In the genomic region with DNA sequence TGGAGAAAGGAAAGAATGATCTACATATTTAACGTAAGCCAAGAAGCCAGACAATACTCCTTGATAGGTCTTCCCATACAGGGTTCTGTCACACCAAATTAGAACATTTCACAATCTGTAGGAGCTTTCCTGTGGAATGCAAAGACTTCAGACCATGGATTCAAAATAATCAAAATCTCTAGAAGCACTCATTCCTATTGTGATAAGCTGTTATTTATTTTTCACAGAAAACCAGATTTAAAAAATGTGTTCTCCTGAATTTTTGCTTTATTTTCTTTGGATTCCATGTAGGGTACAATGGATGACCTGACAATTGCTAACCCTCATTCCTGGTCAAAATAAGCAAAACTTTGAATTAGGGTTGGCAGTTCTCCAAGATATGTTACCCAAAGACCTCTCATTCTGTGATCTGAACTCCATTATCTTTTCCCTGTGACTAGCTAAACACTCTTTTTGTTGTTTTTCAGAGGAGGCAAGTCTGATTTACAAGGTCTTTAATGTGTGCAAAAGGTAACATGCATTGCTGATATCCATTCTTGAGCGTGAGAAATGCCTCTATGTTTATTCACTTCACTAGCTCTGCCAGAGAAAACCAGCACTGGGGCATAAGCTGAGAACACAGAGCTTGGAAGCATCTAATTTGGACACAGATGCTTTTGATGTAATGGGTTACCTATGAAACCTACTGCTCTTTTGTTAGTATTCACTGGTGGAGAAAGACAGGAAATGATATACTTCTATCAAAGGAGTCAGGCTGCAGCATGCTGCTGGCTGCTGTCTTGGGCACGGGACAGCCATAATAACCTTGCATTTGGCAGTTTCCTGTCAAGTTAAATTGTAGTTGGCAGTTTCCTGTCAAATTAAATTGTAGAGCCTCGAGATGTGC, we compare ENCODE assay signal across 12 cellular contexts. TPM values are rescaled to one million over a fixed set of nuclear protein-coding genes. Genes with fewer than 3 reads are reported as not detected.
DNase-seq lines count a peak whose midpoint lies in the region; ATAC-seq, FAIRE-seq and TF ChIP-seq lines count a peak whose summit lies in the region.
"Had no signal": no experiment of that assay in that cellular context is flagged by ENCODE, and none has a peak within 500 bp of the region (broad histone marks: within the 10 kb centered on the region; RNA-seq: fewer than 3 reads in every experiment).

No MANE protein-coding gene starts in this region.

- no peak overlapping the region for H3K27ac ChIP-seq in endodermal cell (ENCODE audit: low read depth, low read length)

- no peak overlapping the region for H3K27ac Mint-ChIP-seq in endodermal cell
- H3K27ac Mint-ChIP-seq in stimulated activated naive CD8-positive, alpha-beta T cell treated with anti-CD3 and anti-CD28 coated beads, Interleukin-15, amount 100 ng/mL, for 72 hours, result no peak overlapping the region
- H3K27ac Mint-ChIP-seq: CD8-positive, alpha-beta memory T cell; IgD-negative memory B cell had no signal

- no peak overlapping the region for H3K9ac ChIP-seq in endodermal cell (ENCODE audit: extremely low read depth, low read length, poor library complexity, severe bottlenecking)

- H3K4me3 Mint-ChIP-seq in endodermal cell, result no peak overlapping the region
- H3K4me3 Mint-ChIP-seq in stimulated activated naive CD8-positive, alpha-beta T cell treated with anti-CD3 and anti-CD28 coated beads, Interleukin-15, amount 100 ng/mL, for 72 hours, result no peak overlapping the region
- H3K4me3 Mint-ChIP-seq: CD8-positive, alpha-beta memory T cell; IgD-negative memory B cell had no signal

- WGBS in endodermal cell (ENCODE audit: insufficient coverage in 1 of 2, insufficient read length in 1 of 2), 2 experiments, result 92 to 94% methylated on average over 3 to 4 of the region's 4 CpGs

- peak; percentile 16 for DNase-seq in AG09309 (ENCODE audit: low read depth)
- peak; percentile 66 for DNase-seq in Jurkat, Clone E6-1 (ENCODE audit: low read depth, low spot score)
- DNase-seq in astrocyte of the hippocampus (ENCODE audit: low read depth, low spot score), result peak; percentile 92
- DNase-seq in kidney tubule cell (ENCODE audit: low spot score), result peak; percentile 87
- DNase-seq in urothelium cell line (ENCODE audit: low spot score), result no peak
- no peak for DNase-seq in stimulated activated CD4-positive, alpha-beta T cell treated with anti-CD3 and anti-CD28 coated beads, Interleukin-2, amount 100 ng/mL, for 24 hours
- no peak for DNase-seq in endodermal cell
- DNase-seq in stimulated activated naive CD8-positive, alpha-beta T cell treated with anti-CD3 and anti-CD28 coated beads, Interleukin-15, amount 100 ng/mL, for 72 hours, result no peak
- DNase-seq: CD8-positive, alpha-beta memory T cell; islet precursor cell; NCI-H82 had no signal

- no peak overlapping the region for H3K4me3 ChIP-seq in AG09309 (ENCODE audit: control insufficient read depth, low read depth, low read length)
- no peak overlapping the region for H3K4me3 ChIP-seq in Jurkat, Clone E6-1 (ENCODE audit: low read length)
- H3K4me3 ChIP-seq in endodermal cell (ENCODE audit: low read length), result no peak overlapping the region

- ATAC-seq in stimulated activated naive CD8-positive, alpha-beta T cell treated with anti-CD3 and anti-CD28 coated beads, Interleukin-15, amount 100 ng/mL, for 72 hours, result no peak

- no peaks in the 10 kb centered on the region for H3K9me3 Mint-ChIP-seq in endodermal cell
- no peaks in the 10 kb centered on the region for H3K9me3 Mint-ChIP-seq in stimulated activated naive CD8-positive, alpha-beta T cell treated with anti-CD3 and anti-CD28 coated beads, Interleukin-15, amount 100 ng/mL, for 72 hours
- H3K9me3 Mint-ChIP-seq: IgD-negative memory B cell had no signal

- H3K27me3 Mint-ChIP-seq in endodermal cell (ENCODE audit: insufficient read depth), result no peaks in the 10 kb centered on the region
- no peaks in the 10 kb centered on the region for H3K27me3 Mint-ChIP-seq in stimulated activated naive CD8-positive, alpha-beta T cell treated with anti-CD3 and anti-CD28 coated beads, Interleukin-15, amount 100 ng/mL, for 72 hours

- no peaks in the 10 kb centered on the region for H3K4me1 ChIP-seq in endodermal cell (ENCODE audit: control insufficient read depth, insufficient read depth, low read length)

- no peaks in the 10 kb centered on the region for H3K27me3 ChIP-seq in endodermal cell (ENCODE audit: control insufficient read depth, insufficient read depth, low read length, poor library complexity, severe bottlenecking)

- FAIRE-seq in urothelium cell line (lab: Jason Lieb, UNC), result no peak

- H3K36me3 ChIP-seq in endodermal cell (ENCODE audit: control insufficient read depth, insufficient read depth, low read length), result no peaks in the 10 kb centered on the region

- H3K4me1 Mint-ChIP-seq in endodermal cell, result no peaks in the 10 kb centered on the region
- no peaks in the 10 kb centered on the region for H3K4me1 Mint-ChIP-seq in stimulated activated naive CD8-positive, alpha-beta T cell treated with anti-CD3 and anti-CD28 coated beads, Interleukin-15, amount 100 ng/mL, for 72 hours
- H3K4me1 Mint-ChIP-seq: CD8-positive, alpha-beta memory T cell; IgD-negative memory B cell had no signal

- H3K36me3 Mint-ChIP-seq in endodermal cell (ENCODE audit: low read depth), result no peaks in the 10 kb centered on the region
- H3K36me3 Mint-ChIP-seq: IgD-negative memory B cell had no signal

- TF ChIP-seq CTCF in AG09309 (IDR thresholded peaks at IDR 0.05; ENCODE audit: control insufficient read depth, insufficient read depth, low read depth, low read length, missing control alignments) (no peak), endodermal cell (conservative IDR thresholded peaks at IDR 0.05) (no peak)

- H3K9me3 ChIP-seq in endodermal cell (ENCODE audit: control insufficient read depth, low read length), result no peaks in the 10 kb centered on the region

RNA-seq across cellular contexts. Expression of gene ACTBL2, which starts 31.4 kb away (rescaled TPM):
- polyA plus RNA-seq in Jurkat, Clone E6-1 (2012; ENCODE audit: insufficient read depth, insufficient read length), result not detected
- not detected for total RNA-seq in endodermal cell
- not detected for polyA plus RNA-seq in endodermal cell (2013, experiment 1 of 2)
- not detected for polyA plus RNA-seq in endodermal cell (2013, experiment 2 of 2)
- total RNA-seq: CD8-positive, alpha-beta memory T cell had no signal
- polyA plus RNA-seq: CD8-positive, alpha-beta memory T cell; IgD-negative memory B cell had no signal

Comparison
In these comparisons a context has a peak if more than half of its experiments do, and no peak if none do; other contexts are left out.
1. DNase-seq: peak in AG09309 (single experiment), Jurkat, Clone E6-1 (single experiment), astrocyte of the hippocampus (single experiment) and kidney tubule cell (single experiment); none in urothelium cell line (single experiment), stimulated activated CD4-positive, alpha-beta T cell treated with anti-CD3 and anti-CD28 coated beads, Interleukin-2, amount 100 ng/mL, for 24 hours (0 of 2), endodermal cell (single experiment) and stimulated activated naive CD8-positive, alpha-beta T cell treated with anti-CD3 and anti-CD28 coated beads, Interleukin-15, amount 100 ng/mL, for 72 hours (0 of 2).